In genomic region chr15:80694624-80695098, GRCh38 we compare ENCODE assay signal across 8 cellular contexts. TPM values are rescaled to one million over a fixed set of nuclear protein-coding genes. Genes with fewer than 3 reads are reported as not detected.
DNase-seq lines count a peak whose midpoint lies in the region; ATAC-seq and TF ChIP-seq lines count a peak whose summit lies in the region.

No MANE protein-coding gene starts in this region.

- H3K27me3 ChIP-seq in Peyer's patch (no peaks in the 10 kb centered on the region), ascending aorta (no peaks in the 10 kb centered on the region)

- TF ChIP-seq CTCF in GM13977 (IDR thresholded peaks at IDR 0.05; ENCODE audit: extremely low read depth, insufficient read depth, missing control alignments) (no peak), Peyer's patch (IDR thresholded peaks at IDR 0.05) (no peak), ascending aorta (IDR thresholded peaks at IDR 0.05) (no peak)

- peaks cover 0 to 33% (median 2%) of the 10 kb centered on the region in 4 donors for H3K4me1 ChIP-seq in Peyer's patch
- peaks cover 0 to 10% of the 10 kb centered on the region in 2 donors for H3K4me1 ChIP-seq in ascending aorta

- peak overlapping the region; percentile 63 to 89 (median 82) for H3K4me3 ChIP-seq in Peyer's patch
- peak overlapping the region; percentile 80 to 85 for H3K4me3 ChIP-seq in ascending aorta
- H3K4me3 ChIP-seq in iPS-18c (ENCODE audit: insufficient read depth, low read depth, low read length): peak overlapping the region; percentile 72

- H3K36me3 ChIP-seq in Peyer's patch: no peaks in the 10 kb centered on the region
- H3K36me3 ChIP-seq in ascending aorta: no peaks in the 10 kb centered on the region

- TF ChIP-seq POLR2A in Peyer's patch (IDR thresholded peaks at IDR 0.05): no peak

- intact Hi-C loops in ascending aorta (cut with DNase I): loop anchor here (2.0 to 10.0 kb wide), 4 partner anchors 127 to 1350 kb away; partner anchors contain the start of gene MEX3B

- H3K27ac ChIP-seq in Peyer's patch: peak overlapping the region; percentile 73 to 94 (median 84)
- peak overlapping the region; percentile 81 to 82 for H3K27ac ChIP-seq in ascending aorta

- ATAC-seq in HG02610 (IDR thresholded peaks at IDR 0.05; ENCODE audit: unreplicated experiment) (peak; percentile 35), HG03378 (IDR thresholded peaks at IDR 0.05; ENCODE audit: unreplicated experiment) (no peak)

- no peaks in the 10 kb centered on the region for H3K9me3 ChIP-seq in Peyer's patch
- no peaks in the 10 kb centered on the region for H3K9me3 ChIP-seq in ascending aorta
- H3K9me3 ChIP-seq in iPS-18c (ENCODE audit: control insufficient read depth, insufficient read depth, low read length): peaks cover 2% of the 10 kb centered on the region

- in situ Hi-C loops in GM13977 (cut with MboI; ENCODE audit: low pct_unique_long_range_greater_than_20kb, low sequenced_read_pairs, unreplicated experiment): no loop called here

- DNase-seq in GM13977 (ENCODE audit: low spot score) (peak; percentile 38), Peyer's patch (peak in 1 of 3 donors; percentile 50), ascending aorta (ENCODE audit: low spot score in 2 of 2) (no peak), OCI-M1 (lab: John Stamatoyannopoulos, UW) (no peak)
- peak; percentile 52 for DNase-seq in stimulated activated CD4-positive, alpha-beta T cell treated with anti-CD3 and anti-CD28 coated beads, Interleukin-15, amount 100 ng/mL, for 24 hours

RNA-seq across cellular contexts. Expression of gene ABHD17C, which starts 0.4 kb away (rescaled TPM):
- total RNA-seq in Peyer's patch (10 to 100 TPM; 14.9 to 74.6 (median 37.8) TPM), ascending aorta (0.96 TPM)

Comparison
In these comparisons a context has a peak if more than half of its experiments do, and no peak if none do; other contexts are left out.
1. DNase-seq: peak in GM13977 (single experiment) and stimulated activated CD4-positive, alpha-beta T cell treated with anti-CD3 and anti-CD28 coated beads, Interleukin-15, amount 100 ng/mL, for 24 hours (single experiment); none in ascending aorta (0 of 2) and OCI-M1 (single experiment).
2. Peak in every context shown above with its lines, with median percentiles within 50 percentile points of each other: H3K4me3 ChIP-seq.